1 cellular context compared by ENCODE assay signal in the genomic region with DNA sequence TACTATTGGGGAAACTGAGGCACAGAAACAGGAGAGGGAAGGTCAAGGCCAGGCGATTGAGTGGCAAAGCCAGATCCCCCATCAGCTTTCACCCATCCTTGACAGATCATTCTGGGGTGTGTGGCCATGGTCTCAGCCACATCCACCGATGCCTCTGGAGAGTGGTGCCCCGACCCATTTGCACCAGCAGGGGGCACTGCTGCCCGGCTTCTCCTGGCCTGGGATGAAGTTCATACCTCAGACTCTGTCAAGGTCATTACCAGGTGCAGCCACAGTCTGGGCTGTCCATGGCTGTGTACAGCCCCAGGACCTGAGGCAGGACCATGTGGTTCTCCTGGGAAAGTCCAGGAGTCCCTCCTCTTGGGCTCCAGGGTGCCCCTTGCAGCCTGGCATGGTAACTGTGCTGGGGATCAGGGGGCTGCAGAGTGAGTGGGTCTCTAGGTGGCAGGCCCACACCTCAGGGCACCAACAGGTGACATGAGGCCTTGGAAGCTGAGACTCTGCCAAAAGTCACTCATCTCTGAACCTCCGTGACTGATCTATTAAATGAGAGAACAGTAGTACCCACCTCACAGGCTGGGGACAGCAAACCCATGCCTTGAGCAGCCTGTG.
A peak's percentile ranks its signal among the peaks of the same experiment; 100 is the strongest.
TF ChIP-seq lines count a peak whose summit lies in the region.

No MANE protein-coding gene starts in this region.

TF ChIP-seq in H1, 55 proteins besides CTCF, POLR2A, EP300 and RAD21 (continued from another document):
- TF ChIP-seq SAP30 (IDR thresholded peaks at IDR 0.05; ENCODE audit: insufficient read depth, insufficient replicate concordance, low read length) (no peak), SIN3A (conservative IDR thresholded peaks at IDR 0.05 in 1 of 2, IDR thresholded peaks at IDR 0.05 in 1 of 2; ENCODE audit: low read depth in 1 of 2, low read length in 2 of 2) (0 out of 4 replicates have a peak, but pooled peaks of 1 of the 2 experiments have one; percentile 45), SP2 (IDR thresholded peaks at IDR 0.05; ENCODE audit: low read length) (no peak)
- TF ChIP-seq, protein P1, sequence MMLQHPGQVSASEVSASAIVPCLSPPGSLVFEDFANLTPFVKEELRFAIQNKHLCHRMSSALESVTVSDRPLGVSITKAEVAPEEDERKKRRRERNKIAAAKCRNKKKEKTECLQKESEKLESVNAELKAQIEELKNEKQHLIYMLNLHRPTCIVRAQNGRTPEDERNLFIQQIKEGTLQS (IDR thresholded peaks at IDR 0.05; ENCODE audit: insufficient read depth, low read depth, low read length), result no peak
